Comparison of ENCODE assay signal across 26 cellular contexts in the genomic region with DNA sequence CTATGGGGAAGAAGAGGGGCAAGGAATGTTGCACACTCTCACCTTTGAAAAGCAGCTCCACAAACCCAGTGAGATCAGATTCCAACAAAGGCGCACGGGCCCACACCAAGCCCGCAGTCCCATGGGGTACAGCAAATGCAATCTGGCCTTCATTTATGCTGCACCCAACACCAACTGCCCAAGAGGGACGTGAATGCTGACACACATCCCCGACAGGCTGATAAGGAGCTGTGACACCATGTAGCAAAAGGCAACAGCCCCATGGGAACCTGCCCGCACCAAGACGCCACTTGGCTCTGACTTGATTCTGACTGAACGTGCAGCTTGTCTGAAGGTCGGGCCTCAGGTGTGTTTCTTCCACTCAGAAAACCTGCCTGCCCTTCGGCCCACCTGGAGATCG.
"Had no signal": no experiment of that assay in that cellular context is flagged by ENCODE, and none has a peak within 500 bp of the region (broad histone marks: within the 10 kb centered on the region; RNA-seq: fewer than 3 reads in every experiment).

No MANE protein-coding gene starts in this region.

- H3K4me3 Mint-ChIP-seq: activated B cell treated with CpG ODN at 0.5 μM for 24 hours; activated CD4-positive, alpha-beta T cell treated with anti-CD3 and anti-CD28 coated beads, Interleukin-2, amount 10 ng/mL, durations not matched to agents 24 days and 14 days; activated CD8-positive, alpha-beta memory T cell treated with anti-CD3 and anti-CD28 coated beads, Interleukin-2, amount 10 ng/mL, durations not matched to agents 7 days and 5 days; activated naive CD4-positive, alpha-beta T cell treated with anti-CD3 and anti-CD28 coated beads, Interleukin-2, amount 50 U/mL, for 24 hours; activated T-cell treated with anti-CD3 and anti-CD28 coated beads, Interleukin-2, amount 50 U/mL, for 24 hours; activated T-helper 1 cell treated with anti-CD3 and anti-CD28 coated beads, Interleukin-12 subunit alpha, Interleukin-12 subunit beta, Interleukin-2, Interleukin-4 antibody, amounts not matched to agents 30 ng/mL and 10 ng/mL and 1 ng/mL, durations not matched to agents 14 hours and 24 hours and 36 hours; T-helper 1 cell treated with Interleukin-12 subunit alpha and Interleukin-12 subunit beta and Interleukin-4 antibody, amounts not matched to agents 30 μg/mL and 1 μg/mL, for 36 hours had no signal

- H3K4me1 ChIP-seq: SJSA1 had no signal

- H3K4me3 ChIP-seq: breast epithelium, Peyer's patch, SJSA1 had no signal

- H3K27me3 ChIP-seq: breast epithelium, Peyer's patch, SJSA1 had no signal

- DNase-seq: activated B cell treated with CpG ODN at 0.5 μM for 24 hours; activated CD4-positive, alpha-beta T cell treated with anti-CD3 and anti-CD28 coated beads for 1 hour; activated CD4-positive, alpha-beta T cell treated with anti-CD3 and anti-CD28 coated beads, Interleukin-2, amount 10 ng/mL, durations not matched to agents 24 days and 14 days; activated CD4-positive, alpha-beta T cell treated with anti-CD3 and anti-CD28 coated beads, Interleukin-2, amount 50 U/mL, for 48 hours; activated CD8-positive, alpha-beta memory T cell treated with anti-CD3 and anti-CD28 coated beads, Interleukin-2, amount 10 ng/mL, durations not matched to agents 7 days and 5 days; activated effector memory CD4-positive, alpha-beta T cell treated with Interleukin-2 at 50 U/mL for 16 hours; activated naive CD4-positive, alpha-beta T cell; activated T-cell treated with anti-CD3 and anti-CD28 coated beads, Interleukin-2, amount 50 U/mL, for 24 hours; aorta; central memory CD4-positive, alpha-beta T cell; MM.1S; NCI-H1105; NCI-H1436; NCI-H1694 treated with DMSO at 0.1 percent for 48 hours; NCI-H2029 treated with DMSO at 0.1 percent for 48 hours; NCI-H510A treated with DMSO at 0.1 percent for 48 hours; NCI-H69; NK-92 treated with Interleukin-12 subunit alpha and Interleukin-12 subunit beta, amount 100 ng/mL, for 24 hours; Peyer's patch; SHP77 had no signal

- H3K27ac ChIP-seq: breast epithelium, Peyer's patch, SJSA1 had no signal

- H3K27ac Mint-ChIP-seq: activated B cell treated with CpG ODN at 0.5 μM for 24 hours; activated CD4-positive, alpha-beta T cell treated with anti-CD3 and anti-CD28 coated beads, Interleukin-2, amount 10 ng/mL, durations not matched to agents 24 days and 14 days; activated CD8-positive, alpha-beta memory T cell treated with anti-CD3 and anti-CD28 coated beads, Interleukin-2, amount 10 ng/mL, durations not matched to agents 7 days and 5 days; activated naive CD4-positive, alpha-beta T cell treated with anti-CD3 and anti-CD28 coated beads, Interleukin-2, amount 50 U/mL, for 24 hours; activated T-cell treated with anti-CD3 and anti-CD28 coated beads, Interleukin-2, amount 50 U/mL, for 24 hours; activated T-helper 1 cell treated with anti-CD3 and anti-CD28 coated beads, Interleukin-12 subunit alpha, Interleukin-12 subunit beta, Interleukin-2, Interleukin-4 antibody, amounts not matched to agents 30 ng/mL and 10 ng/mL and 1 ng/mL, durations not matched to agents 14 hours and 24 hours and 36 hours; T-helper 1 cell treated with Interleukin-12 subunit alpha and Interleukin-12 subunit beta and Interleukin-4 antibody, amounts not matched to agents 30 μg/mL and 1 μg/mL, for 36 hours had no signal

- ATAC-seq: activated CD8-positive, alpha-beta memory T cell treated with anti-CD3 and anti-CD28 coated beads, Interleukin-2, amount 10 ng/mL, durations not matched to agents 7 days and 5 days; SK-N-SH treated with all-trans-retinoic acid at 6 μM for 48 hours had no signal

- H3K9me3 ChIP-seq: breast epithelium, Peyer's patch, SJSA1 had no signal

- H3K27me3 Mint-ChIP-seq: activated B cell treated with CpG ODN at 0.5 μM for 24 hours; activated CD4-positive, alpha-beta T cell treated with anti-CD3 and anti-CD28 coated beads, Interleukin-2, amount 10 ng/mL, durations not matched to agents 24 days and 14 days; activated CD8-positive, alpha-beta memory T cell treated with anti-CD3 and anti-CD28 coated beads, Interleukin-2, amount 10 ng/mL, durations not matched to agents 7 days and 5 days; activated naive CD4-positive, alpha-beta T cell treated with anti-CD3 and anti-CD28 coated beads, Interleukin-2, amount 50 U/mL, for 24 hours; activated T-cell treated with anti-CD3 and anti-CD28 coated beads, Interleukin-2, amount 50 U/mL, for 24 hours had no signal

- H3K4me1 Mint-ChIP-seq: activated CD8-positive, alpha-beta memory T cell treated with anti-CD3 and anti-CD28 coated beads, Interleukin-2, amount 10 ng/mL, durations not matched to agents 7 days and 5 days had no signal

- H3K36me3 ChIP-seq: breast epithelium had no signal

- H3K9me3 Mint-ChIP-seq: activated B cell treated with CpG ODN at 0.5 μM for 24 hours; activated CD4-positive, alpha-beta T cell treated with anti-CD3 and anti-CD28 coated beads, Interleukin-2, amount 10 ng/mL, durations not matched to agents 24 days and 14 days; activated naive CD4-positive, alpha-beta T cell treated with anti-CD3 and anti-CD28 coated beads, Interleukin-2, amount 50 U/mL, for 24 hours; activated T-cell treated with anti-CD3 and anti-CD28 coated beads, Interleukin-2, amount 50 U/mL, for 24 hours; activated T-helper 1 cell treated with anti-CD3 and anti-CD28 coated beads, Interleukin-12 subunit alpha, Interleukin-12 subunit beta, Interleukin-2, Interleukin-4 antibody, amounts not matched to agents 30 ng/mL and 10 ng/mL and 1 ng/mL, durations not matched to agents 14 hours and 24 hours and 36 hours; T-helper 1 cell treated with Interleukin-12 subunit alpha and Interleukin-12 subunit beta and Interleukin-4 antibody, amounts not matched to agents 30 μg/mL and 1 μg/mL, for 36 hours had no signal
